In the genomic region with DNA sequence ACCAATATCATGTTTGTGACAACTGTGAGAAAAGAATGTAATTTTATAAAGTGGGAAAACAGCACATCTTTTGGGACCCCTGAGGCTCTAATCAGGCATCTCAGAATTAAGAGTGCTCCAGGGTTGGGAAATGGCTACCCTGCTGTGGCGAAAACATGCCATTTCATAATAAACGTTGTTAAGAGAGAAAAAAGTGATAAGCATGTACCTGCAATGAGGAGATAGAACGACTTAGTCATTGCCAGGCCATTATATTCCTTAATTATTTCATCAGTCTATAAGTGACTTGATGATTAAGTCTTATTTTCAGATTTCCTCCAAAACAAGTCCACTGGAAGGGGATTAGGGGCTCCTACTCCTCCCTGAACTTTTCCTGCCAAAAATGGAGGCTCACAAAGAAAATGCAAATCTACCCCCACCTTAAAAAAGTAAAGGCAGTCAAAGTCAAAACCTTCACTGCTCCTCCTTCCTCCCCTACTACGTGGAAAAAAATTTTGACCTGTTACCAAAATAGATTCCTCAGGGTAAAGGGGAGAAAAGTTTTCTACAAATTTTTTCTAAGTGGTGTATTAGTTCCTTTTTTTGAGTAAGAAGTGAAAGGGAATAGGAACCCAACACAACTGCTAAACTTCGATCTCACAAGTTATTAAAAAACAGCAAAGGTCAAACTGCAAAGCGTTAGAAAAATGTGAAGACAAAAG, we compare ENCODE assay signal across 7 cellular contexts. TPM values are rescaled to one million over a fixed set of nuclear protein-coding genes. Genes with fewer than 3 reads are reported as not detected.
DNase-seq lines count a peak whose midpoint lies in the region; FAIRE-seq and TF ChIP-seq lines count a peak whose summit lies in the region.
"Not testable (repeated sequence)": the region's sequence is repeated elsewhere in the genome, so short reads cannot be mapped to it uniquely, and the experiment has no call there.

No MANE protein-coding gene starts in this region.

- intact Hi-C loops in OCI-LY7 (cut with micrococcal nuclease; ENCODE audit: unreplicated experiment): loop anchor here (5.0 kb wide), 1 partner anchor 78 kb away; a partner anchor contains a TSS

- H3K9ac ChIP-seq in HUES6 (ENCODE audit: low read length) (peak overlapping the region; percentile 50), iPS-15b (ENCODE audit: low read depth, low read length) (peak overlapping the region; percentile 49)

- H3K4me3 Mint-ChIP-seq in activated CD4-positive, alpha-beta T cell treated with anti-CD3 and anti-CD28 coated beads, Interleukin-2, amount 10 ng/mL, durations not matched to agents 7 days and 5 days: peak overlapping the region; percentile 2
- H3K4me3 Mint-ChIP-seq in nephron progenitor cell: peak overlapping the region; percentile 87

- peaks cover 63% of the 10 kb centered on the region for H3K4me1 Mint-ChIP-seq in activated CD4-positive, alpha-beta T cell treated with anti-CD3 and anti-CD28 coated beads, Interleukin-2, amount 10 ng/mL, durations not matched to agents 7 days and 5 days
- peaks cover 71% of the 10 kb centered on the region for H3K4me1 Mint-ChIP-seq in nephron progenitor cell

- H3K36me3 ChIP-seq in GM06990 (ENCODE audit: control insufficient read depth, insufficient read depth, low read length); HUES6 (ENCODE audit: control insufficient read depth, insufficient read depth, low read length); OCI-LY7 (ENCODE audit: insufficient read depth, low read length); bronchial epithelial cell (ENCODE audit: control insufficient read depth, insufficient read depth, low read length); iPS-15b (ENCODE audit: control insufficient read depth, insufficient read depth, low read length): not testable (repeated sequence)

- not testable (repeated sequence) for H3K9me3 Mint-ChIP-seq in activated CD4-positive, alpha-beta T cell treated with anti-CD3 and anti-CD28 coated beads, Interleukin-2, amount 10 ng/mL, durations not matched to agents 7 days and 5 days; nephron progenitor cell

- H3K27ac ChIP-seq in HUES6 (ENCODE audit: low read depth, low read length) (peak overlapping the region; percentile 73), OCI-LY7 (ENCODE audit: low read depth, low read length, poor library complexity, severe bottlenecking) (peak overlapping the region; percentile 90)

- peak overlapping the region; percentile 97 for H3K4me2 ChIP-seq in OCI-LY7 (ENCODE audit: low read length)

- H3K27ac Mint-ChIP-seq in activated CD4-positive, alpha-beta T cell treated with anti-CD3 and anti-CD28 coated beads, Interleukin-2, amount 10 ng/mL, durations not matched to agents 7 days and 5 days: peak overlapping the region; percentile 3
- peak overlapping the region; percentile 64 for H3K27ac Mint-ChIP-seq in nephron progenitor cell

- H3K9me2 ChIP-seq in OCI-LY7 (ENCODE audit: insufficient read depth, low read length): not testable (repeated sequence)

- H3K4me1 ChIP-seq in HUES6 (ENCODE audit: control insufficient read depth, insufficient read depth, low read length) (peaks cover 43% of the 10 kb centered on the region), OCI-LY7 (ENCODE audit: insufficient read depth, low read length, poor library complexity, severe bottlenecking) (peaks cover 59% of the 10 kb centered on the region), iPS-15b (ENCODE audit: control insufficient read depth, insufficient read depth, low read length) (peaks cover 14% of the 10 kb centered on the region)

- BruUV-seq in OCI-LY7 (replicated peaks; lab: Mats Ljungman, UMichigan): not testable (repeated sequence)

- H3K79me2 ChIP-seq in OCI-LY7 (ENCODE audit: insufficient read depth, low read depth, low read length): peaks cover 78% of the 10 kb centered on the region

- not testable (repeated sequence) for H3K9me3 ChIP-seq in HUES6 (ENCODE audit: control insufficient read depth, insufficient read depth, low read depth, low read length); OCI-LY7 (ENCODE audit: low read length); iPS-15b (ENCODE audit: control insufficient read depth, insufficient read depth, low read length)

- POLR2A ChIA-PET in OCI-LY7 (lab: Charles Lee); activated CD4-positive, alpha-beta T cell treated with anti-CD3 and anti-CD28 coated beads, Interleukin-2, amount 10 ng/mL, durations not matched to agents 7 days and 5 days (lab: Charles Lee): not testable (repeated sequence)

- H3K36me3 Mint-ChIP-seq in activated CD4-positive, alpha-beta T cell treated with anti-CD3 and anti-CD28 coated beads, Interleukin-2, amount 10 ng/mL, durations not matched to agents 7 days and 5 days (ENCODE audit: low read depth); nephron progenitor cell (ENCODE audit: low read depth): not testable (repeated sequence)

- H3K27me3 Mint-ChIP-seq in activated CD4-positive, alpha-beta T cell treated with anti-CD3 and anti-CD28 coated beads, Interleukin-2, amount 10 ng/mL, durations not matched to agents 7 days and 5 days; nephron progenitor cell (ENCODE audit: low read depth, poor library complexity): not testable (repeated sequence)

- DNase-seq in GM06990 (ENCODE audit: extremely low read depth, insufficient read length); activated CD4-positive, alpha-beta T cell treated with anti-CD3 and anti-CD28 coated beads, Interleukin-2, amount 10 ng/mL, durations not matched to agents 7 days and 5 days; nephron progenitor cell: not testable (repeated sequence)
- DNase-seq in OCI-LY7 (ENCODE audit: low spot score) (peak; percentile 30), bronchial epithelial cell (ENCODE audit: low read depth) (peak; percentile 32)

- not testable (repeated sequence) for H3K27me3 ChIP-seq in GM06990 (replicated peaks; ENCODE audit: control insufficient read depth, insufficient read depth, low read length); HUES6 (ENCODE audit: control insufficient read depth, insufficient read depth, low read length); bronchial epithelial cell (ENCODE audit: control insufficient read depth, insufficient read depth, low read length); iPS-15b (ENCODE audit: control insufficient read depth, insufficient read depth, low read length)

- not testable (repeated sequence) for TF ChIP-seq CTCF in GM06990 (IDR thresholded peaks at IDR 0.05; ENCODE audit: insufficient read depth, low read length, poor library complexity, severe bottlenecking); OCI-LY7 (conservative IDR thresholded peaks at IDR 0.05; ENCODE audit: low read length); bronchial epithelial cell (IDR thresholded peaks at IDR 0.05; ENCODE audit: insufficient read depth, low read length, severe bottlenecking); nephron progenitor cell (IDR thresholded peaks at IDR 0.05)

- H3K4me3 ChIP-seq in GM06990 (replicated peaks; ENCODE audit: low read depth, low read length): peak overlapping the region; percentile 84
- H3K4me3 ChIP-seq in HUES6 (ENCODE audit: low read depth, low read length): peak overlapping the region; percentile 90
- peak overlapping the region; percentile 87 for H3K4me3 ChIP-seq in OCI-LY7 (ENCODE audit: low read depth, low read length, poor library complexity, severe bottlenecking)
- H3K4me3 ChIP-seq in bronchial epithelial cell (ENCODE audit: low read depth, low read length): not testable (repeated sequence)
- peak overlapping the region; percentile 27 for H3K4me3 ChIP-seq in iPS-15b (ENCODE audit: low read depth, low read length)

- CTCF ChIA-PET in OCI-LY7 (lab: Charles Lee; ENCODE audit: unreplicated experiment); activated CD4-positive, alpha-beta T cell treated with anti-CD3 and anti-CD28 coated beads, Interleukin-2, amount 10 ng/mL, durations not matched to agents 7 days and 5 days (lab: Charles Lee): not testable (repeated sequence)

- H4K20me1 ChIP-seq in OCI-LY7 (ENCODE audit: insufficient read depth, low read length): not testable (repeated sequence)

- not testable (repeated sequence) for FAIRE-seq in bronchial epithelial cell (lab: Jason Lieb, UNC)

- H2AFZ ChIP-seq in OCI-LY7 (ENCODE audit: low read length): not testable (repeated sequence)

RNA-seq across cellular contexts. Expression of a gene that starts 59.9 kb away (rescaled TPM):
- total RNA-seq in OCI-LY7 (2014; rRNA removed; shearing (Covaris generic)): not detected in 2 replicates
- not detected in 2 replicates for total RNA-seq in OCI-LY7 (2022)
- not detected for total RNA-seq in activated CD4-positive, alpha-beta T cell treated with anti-CD3 and anti-CD28 coated beads, Interleukin-2, amount 10 ng/mL, durations not matched to agents 7 days and 5 days
- not detected in 2 replicates for total RNA-seq in bronchial epithelial cell
